ENCODE assay signal across 8 cellular contexts in genomic region chr18:36828630-36829361, GRCh38. TPM values are rescaled to one million over a fixed set of nuclear protein-coding genes. Genes with fewer than 3 reads are reported as not detected.
A peak's percentile ranks its signal among the peaks of the same experiment; 100 is the strongest.
DNase-seq lines count a peak whose midpoint lies in the region; ATAC-seq and TF ChIP-seq lines count a peak whose summit lies in the region.

Gene KIAA1328 (plus strand): TSS chr18:36829127. CDS start chr18:36829139, 12 bp downstream.
Gene TPGS2 (minus strand): TSS chr18:36829002. CDS start chr18:36828767, 235 bp downstream.

- H3K36me3 Mint-ChIP-seq in endodermal cell (ENCODE audit: low read depth), result peaks cover 14% of the 10 kb centered on the region

- H3K36me3 ChIP-seq in NT2/D1 (ENCODE audit: insufficient read depth, insufficient read length, low read length) (peaks cover 9% of the 10 kb centered on the region), endodermal cell (ENCODE audit: control insufficient read depth, insufficient read depth, low read length) (peaks cover 15% of the 10 kb centered on the region)

- ATAC-seq in GM21381 (IDR thresholded peaks at IDR 0.05; ENCODE audit: unreplicated experiment), result peak; percentile 92

- peak; percentile 99 for DNase-seq in D341Med (ENCODE audit: low spot score)
- peak in 75 of 76 experiments; percentile 9 to 96 (median 86) for DNase-seq in HUDEP-2 (lab: John Stamatoyannopoulos, UW; ENCODE audit: unreplicated experiment in 76 of 76)
- peak; percentile 63 for DNase-seq in NT2/D1 (ENCODE audit: low read depth, low spot score)
- DNase-seq in activated CD8-positive, alpha-beta memory T cell treated with anti-CD3 and anti-CD28 coated beads, Interleukin-2, amount 50 U/mL, for 24 hours (ENCODE audit: extremely low read depth), result peak; percentile 62
- peak; percentile 96 for DNase-seq in endodermal cell
- DNase-seq in middle frontal gyrus (ENCODE audit: extremely low spot score, low spot score), result peak; percentile 83
- peak; percentile 79 to 81 for DNase-seq in stimulated activated CD8-positive, alpha-beta memory T cell treated with anti-CD3 and anti-CD28 coated beads, Interleukin-2, amount 100 ng/mL, for 48 hours (ENCODE audit: low read depth in 2 of 2)

- H3K27ac ChIP-seq in endodermal cell (ENCODE audit: low read depth, low read length), result peak within 1 kb of the TSS; percentile 30

- peak within 1 kb of the TSS; percentile 96 for H3K4me3 Mint-ChIP-seq in endodermal cell

- peak; percentile 77 for TF ChIP-seq CTCF in endodermal cell (conservative IDR thresholded peaks at IDR 0.05)

- peaks cover 17% of the 10 kb centered on the region for H3K4me1 Mint-ChIP-seq in endodermal cell

- H3K9ac ChIP-seq in NT2/D1 (ENCODE audit: insufficient read length, low read depth), result peak within 1 kb of the TSS; percentile 95
- peak within 1 kb of the TSS; percentile 72 for H3K9ac ChIP-seq in endodermal cell (ENCODE audit: extremely low read depth, low read length, poor library complexity, severe bottlenecking)

- H3K4me1 ChIP-seq in NT2/D1 (ENCODE audit: insufficient read depth, insufficient read length) (no peaks in the 10 kb centered on the region), endodermal cell (ENCODE audit: control insufficient read depth, insufficient read depth, low read length) (no peaks in the 10 kb centered on the region)

- peak within 1 kb of the TSS; percentile 96 for H3K27ac Mint-ChIP-seq in endodermal cell

- WGBS in endodermal cell (ENCODE audit: insufficient coverage in 1 of 2, insufficient read length in 1 of 2), 2 experiments, result 0 to 1% methylated on average over 15 to 83 of the region's 83 CpGs

- H3K27me3 ChIP-seq in NT2/D1 (ENCODE audit: insufficient read depth, insufficient read length) (no peaks in the 10 kb centered on the region), endodermal cell (ENCODE audit: control insufficient read depth, insufficient read depth, low read length, poor library complexity, severe bottlenecking) (no peaks in the 10 kb centered on the region)

- H3K27me3 Mint-ChIP-seq in endodermal cell (ENCODE audit: insufficient read depth), result peaks cover 2% of the 10 kb centered on the region

- H3K9me3 ChIP-seq in NT2/D1 (ENCODE audit: insufficient read depth, low read length) (no peaks in the 10 kb centered on the region), endodermal cell (ENCODE audit: control insufficient read depth, low read length) (no peaks in the 10 kb centered on the region)

- no peaks in the 10 kb centered on the region for H3K9me3 Mint-ChIP-seq in endodermal cell

- H3K4me3 ChIP-seq in NT2/D1 (ENCODE audit: insufficient read length, low read depth) (peak within 1 kb of the TSS; percentile 92), endodermal cell (ENCODE audit: low read length) (peak within 1 kb of the TSS; percentile 100)

RNA-seq across cellular contexts. Expression of gene KIAA1328, which starts in this region (rescaled TPM):
- 1 to 10 TPM; 7.6 to 8.4 TPM for total RNA-seq in endodermal cell
- 7.5 TPM for polyA plus RNA-seq in endodermal cell (2013, experiment 1 of 2)
- polyA plus RNA-seq in endodermal cell (2013, experiment 2 of 2), result 7.3 TPM

RNA-seq across cellular contexts. Expression of gene TPGS2, which starts in this region (rescaled TPM):
- 100 to 1,000 TPM; 117 to 128 TPM for total RNA-seq in endodermal cell
- 194 TPM for polyA plus RNA-seq in endodermal cell (2013, experiment 1 of 2)
- 184 TPM for polyA plus RNA-seq in endodermal cell (2013, experiment 2 of 2)

Comparison
In these comparisons a context has a peak if more than half of its experiments do, and no peak if none do; other contexts are left out.
1. Peak in every context shown above with its lines: DNase-seq, ATAC-seq, H3K4me3 ChIP-seq and H3K27ac ChIP-seq.